In genomic region chr14:84527706-84528105, GRCh38 we compare ENCODE assay signal across 19 cellular contexts.
"Had no signal": no experiment of that assay in that cellular context is flagged by ENCODE, and none has a peak within 500 bp of the region (broad histone marks: within the 10 kb centered on the region; RNA-seq: fewer than 3 reads in every experiment).

No MANE protein-coding gene starts in this region.

- H2AFZ ChIP-seq: parathyroid adenoma had no signal

- H3K27ac ChIP-seq: brain microvascular endothelial cell, lower lobe of right lung, parathyroid adenoma, suprapubic skin, upper lobe of left lung had no signal

- H3K36me3 ChIP-seq: brain microvascular endothelial cell, lower lobe of right lung, suprapubic skin, upper lobe of left lung had no signal

- H3K79me2 ChIP-seq: parathyroid adenoma had no signal

- H3K4me3 ChIP-seq: lower lobe of right lung, suprapubic skin, upper lobe of left lung had no signal

- ATAC-seq: activated T-cell treated with anti-CD3 and anti-CD28 coated beads, Interleukin-2, amount 50 U/mL, for 4 hours; esophagus mucosa; left cardiac atrium; lower lobe of right lung; naive thymus-derived CD4-positive, alpha-beta T cell had no signal

- H3K9ac ChIP-seq: parathyroid adenoma had no signal

- H3K27ac Mint-ChIP-seq: activated naive CD8-positive, alpha-beta T cell; dendritic cell treated with granulocyte-macrophage colony-stimulating factor and Interleukin-4, amounts not matched to agents 40 ng/mL and 50 ng/mL, for 4 days; naive thymus-derived CD4-positive, alpha-beta T cell had no signal

- DNase-seq: activated CD4-positive, alpha-beta T cell treated with anti-CD3 and anti-CD28 coated beads, Interleukin-2, amount 50 U/mL, for 48 hours; activated CD4-positive, CD25-positive, alpha-beta regulatory T cell treated with anti-CD3 and anti-CD28 coated beads, Interleukin-2, amount 50 U/mL, for 72 hours; activated gamma-delta T cell; activated T-cell treated with anti-CD3 and anti-CD28 coated beads, Interleukin-2, amount 50 U/mL, for 4 hours; amygdala; brain microvascular endothelial cell; hypothalamus; left cardiac atrium; lower lobe of right lung; midbrain; naive thymus-derived CD4-positive, alpha-beta T cell; stimulated activated CD4-positive, alpha-beta T cell treated with anti-CD3 and anti-CD28 coated beads, Interleukin-2, amount 100 ng/mL, for 48 hours; stimulated activated naive CD4-positive, alpha-beta T cell treated with Interleukin-2 at 50 U/mL for 16 hours; upper lobe of left lung had no signal

- H3K4me1 ChIP-seq: lower lobe of right lung, parathyroid adenoma, suprapubic skin, upper lobe of left lung had no signal

- H3K9me3 ChIP-seq: lower lobe of right lung, suprapubic skin, upper lobe of left lung had no signal

- H3K4me1 Mint-ChIP-seq: naive thymus-derived CD4-positive, alpha-beta T cell had no signal

- H3K27me3 ChIP-seq: brain microvascular endothelial cell, suprapubic skin, upper lobe of left lung had no signal

- H3K36me3 Mint-ChIP-seq: activated naive CD8-positive, alpha-beta T cell; naive thymus-derived CD4-positive, alpha-beta T cell had no signal

- H3K27me3 Mint-ChIP-seq: activated naive CD8-positive, alpha-beta T cell; dendritic cell treated with granulocyte-macrophage colony-stimulating factor and Interleukin-4, amounts not matched to agents 40 ng/mL and 50 ng/mL, for 4 days; naive thymus-derived CD4-positive, alpha-beta T cell had no signal

- H3K4me3 Mint-ChIP-seq: activated naive CD8-positive, alpha-beta T cell; activated T-cell treated with anti-CD3 and anti-CD28 coated beads, Interleukin-2, amount 50 U/mL, for 4 hours; dendritic cell treated with granulocyte-macrophage colony-stimulating factor and Interleukin-4, amounts not matched to agents 40 ng/mL and 50 ng/mL, for 4 days; naive thymus-derived CD4-positive, alpha-beta T cell had no signal
